Comparison of ENCODE assay signal across 11 cellular contexts in genomic region chr12:12033589-12034223, GRCh38. TPM values are rescaled to one million over a fixed set of nuclear protein-coding genes. Genes with fewer than 3 reads are reported as not detected.
A peak's percentile ranks its signal among the peaks of the same experiment; 100 is the strongest.
DNase-seq lines count a peak whose midpoint lies in the region; ATAC-seq and TF ChIP-seq lines count a peak whose summit lies in the region.
"Had no signal": no experiment of that assay in that cellular context is flagged by ENCODE, and none has a peak within 500 bp of the region (broad histone marks: within the 10 kb centered on the region; RNA-seq: fewer than 3 reads in every experiment).

No MANE protein-coding gene starts in this region.

- no peaks in the 10 kb centered on the region for H3K36me3 ChIP-seq in ACC112 (ENCODE audit: insufficient read depth, low read length)
- no peaks in the 10 kb centered on the region for H3K36me3 ChIP-seq in Caco-2 (ENCODE audit: control insufficient read depth, insufficient read depth, low read length)
- H3K36me3 ChIP-seq in esophagus squamous epithelium: no peaks in the 10 kb centered on the region
- H3K36me3 ChIP-seq: heart right ventricle had no signal

- POLR2A ChIA-PET in Caco-2 (lab: Charles Lee): no interaction called here
- POLR2A ChIA-PET in naive thymus-derived CD8-positive, alpha-beta T cell (lab: Charles Lee): interaction anchor here (0.7 to 1.4 kb wide), 3 partner anchors 384 to 454 kb away, joined by 3 to 13 read pairs (median 8); partner anchors contain the start of gene ETV6

- H3K27ac ChIP-seq in ACC112 (ENCODE audit: low read depth, low read length) (no peak overlapping the region), esophagus squamous epithelium (peak overlapping the region in 1 of 4 donors; percentile 77), right cardiac atrium (ENCODE audit: low read length) (no peak overlapping the region)

- intact Hi-C loops in Caco-2 (cut with micrococcal nuclease; ENCODE audit: unreplicated experiment): loop anchor here (1.0 to 10.0 kb wide), 5 partner anchors 146 to 479 kb away; no protein-coding TSS in a partner anchor
- intact Hi-C loops in activated T-helper 1 cell treated with anti-CD3 and anti-CD28 coated beads, Interleukin-12 subunit alpha, Interleukin-12 subunit beta, Interleukin-2, Interleukin-4 antibody, amounts not matched to agents 30 ng/mL and 10 ng/mL and 1 ng/mL, durations not matched to agents 14 hours and 24 hours and 36 hours (cut with micrococcal nuclease): loop anchor here (1.0 to 5.0 kb wide), 13 partner anchors 17 to 546 kb away; partner anchors contain the start of gene ETV6
- intact Hi-C loops in esophagus squamous epithelium (cut with DNase I): loop anchor here (5.0 to 10.0 kb wide), 2 partner anchors 451 to 479 kb away; no protein-coding TSS in a partner anchor
- intact Hi-C loops in right cardiac atrium (cut with DNase I): loop anchor here (2.0 to 5.0 kb wide), 3 partner anchors 451 to 453 kb away; no protein-coding TSS in a partner anchor

- H3K27me3 ChIP-seq in ACC112 (ENCODE audit: insufficient read depth, low read length) (no peaks in the 10 kb centered on the region), Caco-2 (replicated peaks; ENCODE audit: control insufficient read depth, insufficient read depth, low read length) (no peaks in the 10 kb centered on the region), esophagus squamous epithelium (no peaks in the 10 kb centered on the region), right cardiac atrium (ENCODE audit: control insufficient read depth, insufficient read depth) (no peaks in the 10 kb centered on the region)

- H3K27ac Mint-ChIP-seq in Caco-2 (ENCODE audit: unreplicated experiment): no peak overlapping the region
- peak overlapping the region; percentile 97 for H3K27ac Mint-ChIP-seq in activated T-helper 1 cell treated with anti-CD3 and anti-CD28 coated beads, Interleukin-12 subunit alpha, Interleukin-12 subunit beta, Interleukin-2, Interleukin-4 antibody, amounts not matched to agents 30 ng/mL and 10 ng/mL and 1 ng/mL, durations not matched to agents 14 hours and 24 hours and 36 hours
- H3K27ac Mint-ChIP-seq in naive thymus-derived CD8-positive, alpha-beta T cell: peak overlapping the region in 2 of 10 donors; percentile 69 to 75

- H3K4me1 Mint-ChIP-seq in Caco-2 (ENCODE audit: low read depth, unreplicated experiment): peaks cover 13% of the 10 kb centered on the region
- H3K4me1 Mint-ChIP-seq in activated T-helper 1 cell treated with anti-CD3 and anti-CD28 coated beads, Interleukin-12 subunit alpha, Interleukin-12 subunit beta, Interleukin-2, Interleukin-4 antibody, amounts not matched to agents 30 ng/mL and 10 ng/mL and 1 ng/mL, durations not matched to agents 14 hours and 24 hours and 36 hours (ENCODE audit: low read depth): peaks cover 68% of the 10 kb centered on the region
- peaks cover 0 to 20% (median 13%) of the 10 kb centered on the region in 4 donors for H3K4me1 Mint-ChIP-seq in naive thymus-derived CD8-positive, alpha-beta T cell

- DNase-seq in Caco-2: no peak
- DNase-seq in activated T-helper 1 cell treated with anti-CD3 and anti-CD28 coated beads, Interleukin-12 subunit alpha, Interleukin-12 subunit beta, Interleukin-2, Interleukin-4 antibody, amounts not matched to agents 30 ng/mL and 10 ng/mL and 1 ng/mL, durations not matched to agents 14 hours and 24 hours and 36 hours (ENCODE audit: low spot score): no peak
- no peak for DNase-seq in naive thymus-derived CD8-positive, alpha-beta T cell
- DNase-seq in esophagus squamous epithelium (lab: John Stamatoyannopoulos, UW): no peak
- no peak for DNase-seq in NK-92 (lab: John Stamatoyannopoulos, UW; ENCODE audit: unreplicated experiment)
- no peak for DNase-seq in right cardiac atrium
- DNase-seq in middle frontal gyrus (ENCODE audit: extremely low spot score, low spot score): no peak

- H3K9me3 Mint-ChIP-seq in Caco-2 (ENCODE audit: unreplicated experiment): peaks cover 8% of the 10 kb centered on the region
- peaks cover 9% of the 10 kb centered on the region for H3K9me3 Mint-ChIP-seq in activated T-helper 1 cell treated with anti-CD3 and anti-CD28 coated beads, Interleukin-12 subunit alpha, Interleukin-12 subunit beta, Interleukin-2, Interleukin-4 antibody, amounts not matched to agents 30 ng/mL and 10 ng/mL and 1 ng/mL, durations not matched to agents 14 hours and 24 hours and 36 hours
- no peaks in the 10 kb centered on the region for H3K9me3 Mint-ChIP-seq in naive thymus-derived CD8-positive, alpha-beta T cell

- H3K4me1 ChIP-seq in ACC112 (ENCODE audit: control insufficient read depth, insufficient read depth, low read length, unreplicated experiment) (no peaks in the 10 kb centered on the region), Caco-2 (peaks cover 21% of the 10 kb centered on the region), esophagus squamous epithelium (peaks cover 11 to 23% (median 11%) of the 10 kb centered on the region in 3 donors), right cardiac atrium (ENCODE audit: control insufficient read depth, insufficient read depth, low read length) (no peaks in the 10 kb centered on the region)

- no peaks in the 10 kb centered on the region for H3K79me2 ChIP-seq in ACC112 (ENCODE audit: control insufficient read depth, insufficient read depth, low read length, unreplicated experiment)

- 27 to 29% methylated on average over 8 of the region's 8 CpGs for WGBS in esophagus squamous epithelium, 2 donors
- 30% methylated on average over 8 of the region's 8 CpGs for WGBS in right cardiac atrium

- TF ChIP-seq POLR2A in esophagus squamous epithelium (IDR thresholded peaks at IDR 0.05): no peak

- H3K4me3 Mint-ChIP-seq in Caco-2 (ENCODE audit: unreplicated experiment): peak overlapping the region; percentile 63
- H3K4me3 Mint-ChIP-seq in activated T-helper 1 cell treated with anti-CD3 and anti-CD28 coated beads, Interleukin-12 subunit alpha, Interleukin-12 subunit beta, Interleukin-2, Interleukin-4 antibody, amounts not matched to agents 30 ng/mL and 10 ng/mL and 1 ng/mL, durations not matched to agents 14 hours and 24 hours and 36 hours: peak overlapping the region; percentile 83
- H3K4me3 Mint-ChIP-seq in naive thymus-derived CD8-positive, alpha-beta T cell: peak overlapping the region; percentile 73 to 82 (median 80)

- no peaks in the 10 kb centered on the region for H3K27me3 Mint-ChIP-seq in Caco-2 (ENCODE audit: insufficient read depth, unreplicated experiment)
- peaks cover 1% of the 10 kb centered on the region for H3K27me3 Mint-ChIP-seq in activated T-helper 1 cell treated with anti-CD3 and anti-CD28 coated beads, Interleukin-12 subunit alpha, Interleukin-12 subunit beta, Interleukin-2, Interleukin-4 antibody, amounts not matched to agents 30 ng/mL and 10 ng/mL and 1 ng/mL, durations not matched to agents 14 hours and 24 hours and 36 hours (ENCODE audit: insufficient read depth)
- H3K27me3 Mint-ChIP-seq in naive thymus-derived CD8-positive, alpha-beta T cell: peaks cover 0 to 10% (median 0%) of the 10 kb centered on the region in 5 donors

- ATAC-seq in naive thymus-derived CD8-positive, alpha-beta T cell: no peak
- no peak for ATAC-seq in right cardiac atrium

- no TSS peak for BruUV-seq in Caco-2 (replicated peaks; lab: Mats Ljungman, UMichigan)

- H3K9me3 ChIP-seq in Caco-2: no peaks in the 10 kb centered on the region; the same call in 1 of the 2 replicates
- no peaks in the 10 kb centered on the region for H3K9me3 ChIP-seq in esophagus squamous epithelium
- no peaks in the 10 kb centered on the region for H3K9me3 ChIP-seq in right cardiac atrium (ENCODE audit: control insufficient read depth, low read length)
- H3K9me3 ChIP-seq: heart right ventricle had no signal

- TF ChIP-seq CTCF in Caco-2 (IDR thresholded peaks at IDR 0.05; ENCODE audit: insufficient read depth in 1 of 2, low read depth in 1 of 2, low read length in 1 of 2, severe bottlenecking in 1 of 2, unreplicated experiment in 1 of 2) (no peak), esophagus squamous epithelium (IDR thresholded peaks at IDR 0.05) (no peak)

- peak overlapping the region; percentile 81; the same call in 1 of the 2 replicates for H3K4me3 ChIP-seq in ACC112 (ENCODE audit: low read depth, low read length)
- H3K4me3 ChIP-seq in Caco-2 (ENCODE audit: low read depth, low read length): no peak overlapping the region
- H3K4me3 ChIP-seq in esophagus squamous epithelium: peak overlapping the region in 2 of 4 donors; percentile 41 to 64
- no peak overlapping the region for H3K4me3 ChIP-seq in right cardiac atrium (ENCODE audit: low read length)

- no peak overlapping the region for H2AFZ ChIP-seq in ACC112 (ENCODE audit: low read length, unreplicated experiment)

- CTCF ChIA-PET in Caco-2 (lab: Charles Lee): interaction anchor here (0.5 to 2.6 kb wide), 26 partner anchors 17 to 1266 kb away, joined by 3 to 45 read pairs (median 4); partner anchors contain the start of genes BCL2L14 and ETV6

- H3K36me3 Mint-ChIP-seq in Caco-2 (ENCODE audit: insufficient read depth, unreplicated experiment): no peaks in the 10 kb centered on the region
- peaks cover 9% of the 10 kb centered on the region for H3K36me3 Mint-ChIP-seq in activated T-helper 1 cell treated with anti-CD3 and anti-CD28 coated beads, Interleukin-12 subunit alpha, Interleukin-12 subunit beta, Interleukin-2, Interleukin-4 antibody, amounts not matched to agents 30 ng/mL and 10 ng/mL and 1 ng/mL, durations not matched to agents 14 hours and 24 hours and 36 hours (ENCODE audit: low read depth)
- H3K36me3 Mint-ChIP-seq in naive thymus-derived CD8-positive, alpha-beta T cell: no peaks in the 10 kb centered on the region

RNA-seq across cellular contexts. Expression of gene BCL2L14, which starts 37.0 kb away (rescaled TPM):
- total RNA-seq in Caco-2 (2022): 5.9 and 8.0 TPM in 2 replicates
- total RNA-seq in activated T-helper 1 cell treated with anti-CD3 and anti-CD28 coated beads, Interleukin-12 subunit alpha, Interleukin-12 subunit beta, Interleukin-2, Interleukin-4 antibody, amounts not matched to agents 30 ng/mL and 10 ng/mL and 1 ng/mL, durations not matched to agents 14 hours and 24 hours and 36 hours: 10.4 and 11.0 TPM in 2 replicates
- not detected for total RNA-seq in naive thymus-derived CD8-positive, alpha-beta T cell
- polyA plus RNA-seq in naive thymus-derived CD8-positive, alpha-beta T cell: 1 to 10 TPM in 1 of 3 donors, not detected in 2; 1.0 TPM
- 1 to 10 TPM in 1 of 4 donors, not detected in 3; 1.6 TPM for total RNA-seq in esophagus squamous epithelium
- total RNA-seq in right cardiac atrium: not detected
- polyA plus RNA-seq in right cardiac atrium: not detected
- total RNA-seq: lung microvascular endothelial cell, PC-3 had no signal
- polyA plus RNA-seq: heart right ventricle had no signal
